ENCODE assay signal across 25 cellular contexts in genomic region chr10:28906011-28906411, GRCh38.
DNase-seq lines count a peak whose midpoint lies in the region; ATAC-seq and TF ChIP-seq lines count a peak whose summit lies in the region.
"Had no signal": no experiment of that assay in that cellular context is flagged by ENCODE, and none has a peak within 500 bp of the region (broad histone marks: within the 10 kb centered on the region; RNA-seq: fewer than 3 reads in every experiment).

No MANE protein-coding gene starts in this region.

- peak overlapping the region; percentile 39 for H4K8ac ChIP-seq in mesenchymal stem cell (ENCODE audit: low read length)

- no peak overlapping the region for H3K4ac ChIP-seq in mesenchymal stem cell (ENCODE audit: low read depth in 1 of 2, low read length in 2 of 2)

- peak overlapping the region in 1 of 2 experiments; percentile 40 for H3K18ac ChIP-seq in mesenchymal stem cell (ENCODE audit: low read depth in 1 of 2, low read length in 2 of 2)

- H2AFZ ChIP-seq in ACC112 (ENCODE audit: low read length, unreplicated experiment) (peak overlapping the region; percentile 44), mesenchymal stem cell (ENCODE audit: low read depth, low read length) (no peak overlapping the region)

- H3K79me2 ChIP-seq in ACC112 (ENCODE audit: control insufficient read depth, insufficient read depth, low read length, unreplicated experiment), result no peaks in the 10 kb centered on the region

- CTCF ChIA-PET in activated CD4-positive, alpha-beta memory T cell treated with anti-CD3 and anti-CD28 coated beads for 36 hours (lab: Charles Lee), result no interaction called here

- no peak overlapping the region for H3K27ac ChIP-seq in ACC112 (ENCODE audit: low read depth, low read length)
- peak overlapping the region; percentile 53 for H3K27ac ChIP-seq in ascending aorta
- no peak overlapping the region for H3K27ac ChIP-seq in mesenchymal stem cell (ENCODE audit: low read length, poor library complexity, severe bottlenecking)
- H3K27ac ChIP-seq: coronary artery, lower lobe of right lung, Peyer's patch, testis had no signal

- DNase-seq in ascending aorta (ENCODE audit: low spot score in 2 of 2) (no peak), mesenchymal stem cell (no peak), MV-4-11 (lab: John Stamatoyannopoulos, UW) (no peak), NCI-H446 treated with DMSO at 0.1 percent for 48 hours (lab: John Stamatoyannopoulos, UW) (no peak)
- DNase-seq in activated CD4-positive, alpha-beta memory T cell treated with anti-CD3 and anti-CD28 coated beads for 36 hours, result no peak
- DNase-seq: activated CD8-positive, alpha-beta memory T cell treated with anti-CD3 and anti-CD28 coated beads, Interleukin-2, amount 10 ng/mL, durations not matched to agents 7 days and 5 days; CD4-positive, CD25-positive, alpha-beta regulatory T cell; DMS53; GF-D8; lower lobe of right lung; naive B cell; NCI-H187; NCI-H345; Peyer's patch; testis had no signal

- H2AK5ac ChIP-seq in mesenchymal stem cell (ENCODE audit: low read length, severe bottlenecking), result peak overlapping the region; percentile 70

- H3K4me3 Mint-ChIP-seq in activated CD4-positive, alpha-beta memory T cell treated with anti-CD3 and anti-CD28 coated beads for 36 hours, result no peak overlapping the region
- H3K4me3 Mint-ChIP-seq: activated CD8-positive, alpha-beta memory T cell treated with anti-CD3 and anti-CD28 coated beads, Interleukin-2, amount 10 ng/mL, durations not matched to agents 7 days and 5 days; activated naive CD8-positive, alpha-beta T cell; activated T-helper 1 cell treated with anti-CD3 and anti-CD28 coated beads, Interleukin-12 subunit alpha, Interleukin-12 subunit beta, Interleukin-2, Interleukin-4 antibody, amounts not matched to agents 30 ng/mL and 10 ng/mL and 1 ng/mL, durations not matched to agents 14 hours and 24 hours and 36 hours; CD4-positive, CD25-positive, alpha-beta regulatory T cell; naive B cell; stimulated activated memory B cell treated with anti-CD40 and anti-IgM and Interleukin-4, amounts not matched to agents 10 μg/mL and 1 μg/mL and 100 μg/mL, for 72 hours had no signal

- TF ChIP-seq CTCF in ascending aorta (IDR thresholded peaks at IDR 0.05), result no peak

- no peak overlapping the region for H2BK120ac ChIP-seq in mesenchymal stem cell (ENCODE audit: low read depth, low read length)

- no peaks in the 10 kb centered on the region for H3K4me1 Mint-ChIP-seq in activated CD4-positive, alpha-beta memory T cell treated with anti-CD3 and anti-CD28 coated beads for 36 hours (ENCODE audit: low read depth)
- H3K4me1 Mint-ChIP-seq: activated CD8-positive, alpha-beta memory T cell treated with anti-CD3 and anti-CD28 coated beads, Interleukin-2, amount 10 ng/mL, durations not matched to agents 7 days and 5 days; CD4-positive, CD25-positive, alpha-beta regulatory T cell; naive B cell; stimulated activated memory B cell treated with anti-CD40 and anti-IgM and Interleukin-4, amounts not matched to agents 10 μg/mL and 1 μg/mL and 100 μg/mL, for 72 hours had no signal

- intact Hi-C loops in ascending aorta (cut with DNase I), result loop anchor here (5.0 kb wide), 1 partner anchor 99 kb away; no protein-coding TSS in a partner anchor
- intact Hi-C loops in activated CD4-positive, alpha-beta memory T cell treated with anti-CD3 and anti-CD28 coated beads for 36 hours (cut with micrococcal nuclease), result no loop called here

- H3K36me3 ChIP-seq in ACC112 (ENCODE audit: insufficient read depth, low read length) (no peaks in the 10 kb centered on the region), ascending aorta (no peaks in the 10 kb centered on the region), mesenchymal stem cell (ENCODE audit: control insufficient read depth in 1 of 2, insufficient read depth in 2 of 2, low read depth in 1 of 2, low read length in 2 of 2) (no peaks in the 10 kb centered on the region)
- H3K36me3 ChIP-seq: lower lobe of right lung, MG63, Peyer's patch had no signal

- H3K27ac Mint-ChIP-seq in activated CD4-positive, alpha-beta memory T cell treated with anti-CD3 and anti-CD28 coated beads for 36 hours, result no peak overlapping the region
- H3K27ac Mint-ChIP-seq: activated CD8-positive, alpha-beta memory T cell treated with anti-CD3 and anti-CD28 coated beads, Interleukin-2, amount 10 ng/mL, durations not matched to agents 7 days and 5 days; activated naive CD8-positive, alpha-beta T cell; activated T-helper 1 cell treated with anti-CD3 and anti-CD28 coated beads, Interleukin-12 subunit alpha, Interleukin-12 subunit beta, Interleukin-2, Interleukin-4 antibody, amounts not matched to agents 30 ng/mL and 10 ng/mL and 1 ng/mL, durations not matched to agents 14 hours and 24 hours and 36 hours; CD4-positive, CD25-positive, alpha-beta regulatory T cell; stimulated activated memory B cell treated with anti-CD40 and anti-IgM and Interleukin-4, amounts not matched to agents 10 μg/mL and 1 μg/mL and 100 μg/mL, for 72 hours had no signal

- no peaks in the 10 kb centered on the region for H3K9me3 Mint-ChIP-seq in activated CD4-positive, alpha-beta memory T cell treated with anti-CD3 and anti-CD28 coated beads for 36 hours
- H3K9me3 Mint-ChIP-seq: activated T-helper 1 cell treated with anti-CD3 and anti-CD28 coated beads, Interleukin-12 subunit alpha, Interleukin-12 subunit beta, Interleukin-2, Interleukin-4 antibody, amounts not matched to agents 30 ng/mL and 10 ng/mL and 1 ng/mL, durations not matched to agents 14 hours and 24 hours and 36 hours; stimulated activated memory B cell treated with anti-CD40 and anti-IgM and Interleukin-4, amounts not matched to agents 10 μg/mL and 1 μg/mL and 100 μg/mL, for 72 hours had no signal

- H4K91ac ChIP-seq in mesenchymal stem cell (ENCODE audit: low read length), result no peak overlapping the region

- peak overlapping the region; percentile 66 to 73 for H2BK12ac ChIP-seq in mesenchymal stem cell (ENCODE audit: low read length in 2 of 2)

- peaks cover 24% of the 10 kb centered on the region for H3K4me1 ChIP-seq in ACC112 (ENCODE audit: control insufficient read depth, insufficient read depth, low read length, unreplicated experiment)
- peaks cover 5 to 32% of the 10 kb centered on the region in 2 donors for H3K4me1 ChIP-seq in ascending aorta
- peaks cover 6% of the 10 kb centered on the region for H3K4me1 ChIP-seq in mesenchymal stem cell (ENCODE audit: control insufficient read depth, insufficient read depth, low read depth, low read length)
- H3K4me1 ChIP-seq: lower lobe of right lung, Peyer's patch, testis had no signal

- H3K27me3 ChIP-seq in ACC112 (ENCODE audit: insufficient read depth, low read length) (no peaks in the 10 kb centered on the region), ascending aorta (no peaks in the 10 kb centered on the region), mesenchymal stem cell (ENCODE audit: control insufficient read depth in 1 of 2, insufficient read depth in 1 of 2, low read length in 2 of 2) (no peaks in the 10 kb centered on the region)
- H3K27me3 ChIP-seq: MG63, Peyer's patch, testis had no signal

- no peak overlapping the region for H3K23ac ChIP-seq in mesenchymal stem cell (ENCODE audit: low read length in 2 of 2)

- H3K4me3 ChIP-seq in ACC112 (ENCODE audit: low read depth, low read length) (no peak overlapping the region), ascending aorta (no peak overlapping the region), mesenchymal stem cell (ENCODE audit: insufficient read depth in 1 of 2, low read depth in 1 of 2, low read length in 2 of 2) (no peak overlapping the region)
- H3K4me3 ChIP-seq: coronary artery, lower lobe of right lung, MG63, Peyer's patch, testis had no signal

- no peak overlapping the region for H2BK15ac ChIP-seq in mesenchymal stem cell (ENCODE audit: low read depth, poor library complexity, severe bottlenecking)

- H3K9me3 ChIP-seq in ascending aorta, result no peaks in the 10 kb centered on the region
- no peaks in the 10 kb centered on the region for H3K9me3 ChIP-seq in mesenchymal stem cell (ENCODE audit: control insufficient read depth, low read length)
- H3K9me3 ChIP-seq: lower lobe of right lung, MG63, Peyer's patch, testis had no signal

- no peak overlapping the region for H3K4me2 ChIP-seq in mesenchymal stem cell (ENCODE audit: low read length, poor library complexity, severe bottlenecking)

- peak; percentile 57 for ATAC-seq in HG03342 (IDR thresholded peaks at IDR 0.05; ENCODE audit: unreplicated experiment)
- no peak for ATAC-seq in GM18868 (IDR thresholded peaks at IDR 0.05; ENCODE audit: unreplicated experiment)
- ATAC-seq: activated CD8-positive, alpha-beta memory T cell treated with anti-CD3 and anti-CD28 coated beads, Interleukin-2, amount 10 ng/mL, durations not matched to agents 7 days and 5 days; HepG2; lower lobe of right lung; stimulated activated memory B cell treated with anti-CD40 and anti-IgM and Interleukin-4, amounts not matched to agents 10 μg/mL and 1 μg/mL and 100 μg/mL, for 72 hours had no signal

- 84% methylated on average over 10 of the region's 11 CpGs for WGBS in mesenchymal stem cell

- no peaks in the 10 kb centered on the region for H3K79me1 ChIP-seq in mesenchymal stem cell (replicated peaks; ENCODE audit: low read length, poor library complexity, severe bottlenecking)

- no peak overlapping the region for H2BK5ac ChIP-seq in mesenchymal stem cell (ENCODE audit: low read depth, low read length, poor library complexity, severe bottlenecking)

- peak overlapping the region in 1 of 2 experiments; percentile 51 for H3K14ac ChIP-seq in mesenchymal stem cell (ENCODE audit: low read length in 2 of 2)

- H3K36me3 Mint-ChIP-seq in activated CD4-positive, alpha-beta memory T cell treated with anti-CD3 and anti-CD28 coated beads for 36 hours, result no peaks in the 10 kb centered on the region
- H3K36me3 Mint-ChIP-seq: activated CD8-positive, alpha-beta memory T cell treated with anti-CD3 and anti-CD28 coated beads, Interleukin-2, amount 10 ng/mL, durations not matched to agents 7 days and 5 days; activated naive CD8-positive, alpha-beta T cell; brain; CD4-positive, CD25-positive, alpha-beta regulatory T cell; naive B cell; stimulated activated memory B cell treated with anti-CD40 and anti-IgM and Interleukin-4, amounts not matched to agents 10 μg/mL and 1 μg/mL and 100 μg/mL, for 72 hours had no signal

- no peak overlapping the region for H3K9ac ChIP-seq in mesenchymal stem cell (ENCODE audit: low read length)

- H3K27me3 Mint-ChIP-seq in activated CD4-positive, alpha-beta memory T cell treated with anti-CD3 and anti-CD28 coated beads for 36 hours, result no peaks in the 10 kb centered on the region
- H3K27me3 Mint-ChIP-seq: activated naive CD8-positive, alpha-beta T cell; CD4-positive, CD25-positive, alpha-beta regulatory T cell; stimulated activated memory B cell treated with anti-CD40 and anti-IgM and Interleukin-4, amounts not matched to agents 10 μg/mL and 1 μg/mL and 100 μg/mL, for 72 hours had no signal

- POLR2A ChIA-PET in activated CD4-positive, alpha-beta memory T cell treated with anti-CD3 and anti-CD28 coated beads for 36 hours (lab: Charles Lee), result no interaction called here

Comparison
In these comparisons a context has a peak if more than half of its experiments do, and no peak if none do; other contexts are left out.
1. H3K27ac ChIP-seq: peak in ascending aorta (2 of 2); none in ACC112 (single experiment) and mesenchymal stem cell (single experiment).